In genomic region chr1:17521946-17522612, GRCh38 we compare ENCODE assay signal across 2 cellular contexts.
A peak's percentile ranks its signal among the peaks of the same experiment; 100 is the strongest.
TF ChIP-seq lines count a peak whose summit lies in the region.

No MANE protein-coding gene starts in this region.

TF ChIP-seq in HEK293, 187 proteins besides CTCF, POLR2A, EP300 and RAD21 (continued from another document):
- no peak for TF ChIP-seq ZNF645 (tag by site-specific recombination; IDR thresholded peaks at IDR 0.05)
- TF ChIP-seq WT1 (tag by site-specific recombination; IDR thresholded peaks at IDR 0.05) = no peak
- TF ChIP-seq BCL11B (tag by site-specific recombination; IDR thresholded peaks at IDR 0.05; ENCODE audit: low read depth) = no peak
- TF ChIP-seq KLF9 (tag by site-specific recombination; IDR thresholded peaks at IDR 0.05; ENCODE audit: low read depth) = peak; percentile 77
- TF ChIP-seq, protein P1, sequence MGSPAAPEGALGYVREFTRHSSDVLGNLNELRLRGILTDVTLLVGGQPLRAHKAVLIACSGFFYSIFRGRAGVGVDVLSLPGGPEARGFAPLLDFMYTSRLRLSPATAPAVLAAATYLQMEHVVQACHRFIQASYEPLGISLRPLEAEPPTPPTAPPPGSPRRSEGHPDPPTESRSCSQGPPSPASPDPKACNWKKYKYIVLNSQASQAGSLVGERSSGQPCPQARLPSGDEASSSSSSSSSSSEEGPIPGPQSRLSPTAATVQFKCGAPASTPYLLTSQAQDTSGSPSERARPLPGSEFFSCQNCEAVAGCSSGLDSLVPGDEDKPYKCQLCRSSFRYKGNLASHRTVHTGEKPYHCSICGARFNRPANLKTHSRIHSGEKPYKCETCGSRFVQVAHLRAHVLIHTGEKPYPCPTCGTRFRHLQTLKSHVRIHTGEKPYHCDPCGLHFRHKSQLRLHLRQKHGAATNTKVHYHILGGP (tag by site-specific recombination; IDR thresholded peaks at IDR 0.05) = no peak
- TF ChIP-seq, protein P2, sequence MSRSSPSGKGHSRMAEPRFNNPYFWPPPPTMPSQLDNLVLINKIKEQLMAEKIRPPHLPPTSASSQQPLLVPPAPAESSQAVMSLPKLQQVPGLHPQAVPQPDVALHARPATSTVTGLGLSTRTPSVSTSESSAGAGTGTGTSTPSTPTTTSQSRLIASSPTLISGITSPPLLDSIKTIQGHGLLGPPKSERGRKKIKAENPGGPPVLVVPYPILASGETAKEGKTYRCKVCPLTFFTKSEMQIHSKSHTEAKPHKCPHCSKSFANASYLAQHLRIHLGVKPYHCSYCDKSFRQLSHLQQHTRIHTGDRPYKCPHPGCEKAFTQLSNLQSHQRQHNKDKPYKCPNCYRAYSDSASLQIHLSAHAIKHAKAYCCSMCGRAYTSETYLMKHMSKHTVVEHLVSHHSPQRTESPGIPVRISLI (tag by site-specific recombination; IDR thresholded peaks at IDR 0.05) = no peak
- peak; percentile 80 for TF ChIP-seq ZNF585B (tag by site-specific recombination; IDR thresholded peaks at IDR 0.05)
- no peak for TF ChIP-seq ZNF221 (tag by site-specific recombination; IDR thresholded peaks at IDR 0.05; ENCODE audit: borderline replicate concordance)
TF ChIP-seq in HEK293: peak in this region for 2.

TF ChIP-seq in H1, 55 proteins besides CTCF, POLR2A, EP300 and RAD21:
- TF ChIP-seq, protein P3, sequence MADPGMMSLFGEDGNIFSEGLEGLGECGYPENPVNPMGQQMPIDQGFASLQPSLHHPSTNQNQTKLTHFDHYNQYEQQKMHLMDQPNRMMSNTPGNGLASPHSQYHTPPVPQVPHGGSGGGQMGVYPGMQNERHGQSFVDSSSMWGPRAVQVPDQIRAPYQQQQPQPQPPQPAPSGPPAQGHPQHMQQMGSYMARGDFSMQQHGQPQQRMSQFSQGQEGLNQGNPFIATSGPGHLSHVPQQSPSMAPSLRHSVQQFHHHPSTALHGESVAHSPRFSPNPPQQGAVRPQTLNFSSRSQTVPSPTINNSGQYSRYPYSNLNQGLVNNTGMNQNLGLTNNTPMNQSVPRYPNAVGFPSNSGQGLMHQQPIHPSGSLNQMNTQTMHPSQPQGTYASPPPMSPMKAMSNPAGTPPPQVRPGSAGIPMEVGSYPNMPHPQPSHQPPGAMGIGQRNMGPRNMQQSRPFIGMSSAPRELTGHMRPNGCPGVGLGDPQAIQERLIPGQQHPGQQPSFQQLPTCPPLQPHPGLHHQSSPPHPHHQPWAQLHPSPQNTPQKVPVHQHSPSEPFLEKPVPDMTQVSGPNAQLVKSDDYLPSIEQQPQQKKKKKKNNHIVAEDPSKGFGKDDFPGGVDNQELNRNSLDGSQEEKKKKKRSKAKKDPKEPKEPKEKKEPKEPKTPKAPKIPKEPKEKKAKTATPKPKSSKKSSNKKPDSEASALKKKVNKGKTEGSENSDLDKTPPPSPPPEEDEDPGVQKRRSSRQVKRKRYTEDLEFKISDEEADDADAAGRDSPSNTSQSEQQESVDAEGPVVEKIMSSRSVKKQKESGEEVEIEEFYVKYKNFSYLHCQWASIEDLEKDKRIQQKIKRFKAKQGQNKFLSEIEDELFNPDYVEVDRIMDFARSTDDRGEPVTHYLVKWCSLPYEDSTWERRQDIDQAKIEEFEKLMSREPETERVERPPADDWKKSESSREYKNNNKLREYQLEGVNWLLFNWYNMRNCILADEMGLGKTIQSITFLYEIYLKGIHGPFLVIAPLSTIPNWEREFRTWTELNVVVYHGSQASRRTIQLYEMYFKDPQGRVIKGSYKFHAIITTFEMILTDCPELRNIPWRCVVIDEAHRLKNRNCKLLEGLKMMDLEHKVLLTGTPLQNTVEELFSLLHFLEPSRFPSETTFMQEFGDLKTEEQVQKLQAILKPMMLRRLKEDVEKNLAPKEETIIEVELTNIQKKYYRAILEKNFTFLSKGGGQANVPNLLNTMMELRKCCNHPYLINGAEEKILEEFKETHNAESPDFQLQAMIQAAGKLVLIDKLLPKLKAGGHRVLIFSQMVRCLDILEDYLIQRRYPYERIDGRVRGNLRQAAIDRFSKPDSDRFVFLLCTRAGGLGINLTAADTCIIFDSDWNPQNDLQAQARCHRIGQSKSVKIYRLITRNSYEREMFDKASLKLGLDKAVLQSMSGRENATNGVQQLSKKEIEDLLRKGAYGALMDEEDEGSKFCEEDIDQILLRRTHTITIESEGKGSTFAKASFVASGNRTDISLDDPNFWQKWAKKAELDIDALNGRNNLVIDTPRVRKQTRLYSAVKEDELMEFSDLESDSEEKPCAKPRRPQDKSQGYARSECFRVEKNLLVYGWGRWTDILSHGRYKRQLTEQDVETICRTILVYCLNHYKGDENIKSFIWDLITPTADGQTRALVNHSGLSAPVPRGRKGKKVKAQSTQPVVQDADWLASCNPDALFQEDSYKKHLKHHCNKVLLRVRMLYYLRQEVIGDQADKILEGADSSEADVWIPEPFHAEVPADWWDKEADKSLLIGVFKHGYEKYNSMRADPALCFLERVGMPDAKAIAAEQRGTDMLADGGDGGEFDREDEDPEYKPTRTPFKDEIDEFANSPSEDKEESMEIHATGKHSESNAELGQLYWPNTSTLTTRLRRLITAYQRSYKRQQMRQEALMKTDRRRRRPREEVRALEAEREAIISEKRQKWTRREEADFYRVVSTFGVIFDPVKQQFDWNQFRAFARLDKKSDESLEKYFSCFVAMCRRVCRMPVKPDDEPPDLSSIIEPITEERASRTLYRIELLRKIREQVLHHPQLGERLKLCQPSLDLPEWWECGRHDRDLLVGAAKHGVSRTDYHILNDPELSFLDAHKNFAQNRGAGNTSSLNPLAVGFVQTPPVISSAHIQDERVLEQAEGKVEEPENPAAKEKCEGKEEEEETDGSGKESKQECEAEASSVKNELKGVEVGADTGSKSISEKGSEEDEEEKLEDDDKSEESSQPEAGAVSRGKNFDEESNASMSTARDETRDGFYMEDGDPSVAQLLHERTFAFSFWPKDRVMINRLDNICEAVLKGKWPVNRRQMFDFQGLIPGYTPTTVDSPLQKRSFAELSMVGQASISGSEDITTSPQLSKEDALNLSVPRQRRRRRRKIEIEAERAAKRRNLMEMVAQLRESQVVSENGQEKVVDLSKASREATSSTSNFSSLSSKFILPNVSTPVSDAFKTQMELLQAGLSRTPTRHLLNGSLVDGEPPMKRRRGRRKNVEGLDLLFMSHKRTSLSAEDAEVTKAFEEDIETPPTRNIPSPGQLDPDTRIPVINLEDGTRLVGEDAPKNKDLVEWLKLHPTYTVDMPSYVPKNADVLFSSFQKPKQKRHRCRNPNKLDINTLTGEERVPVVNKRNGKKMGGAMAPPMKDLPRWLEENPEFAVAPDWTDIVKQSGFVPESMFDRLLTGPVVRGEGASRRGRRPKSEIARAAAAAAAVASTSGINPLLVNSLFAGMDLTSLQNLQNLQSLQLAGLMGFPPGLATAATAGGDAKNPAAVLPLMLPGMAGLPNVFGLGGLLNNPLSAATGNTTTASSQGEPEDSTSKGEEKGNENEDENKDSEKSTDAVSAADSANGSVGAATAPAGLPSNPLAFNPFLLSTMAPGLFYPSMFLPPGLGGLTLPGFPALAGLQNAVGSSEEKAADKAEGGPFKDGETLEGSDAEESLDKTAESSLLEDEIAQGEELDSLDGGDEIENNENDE (IDR thresholded peaks at IDR 0.05; ENCODE audit: insufficient replicate concordance, low read length) = no peak
- no peak for TF ChIP-seq RFX5 (IDR thresholded peaks at IDR 0.05; ENCODE audit: borderline replicate concordance, low read depth, low read length)
- TF ChIP-seq KDM1A (IDR thresholded peaks at IDR 0.05; ENCODE audit: borderline replicate concordance, low read length) = peak; percentile 40; the same call in 1 of the 2 replicates
- no peak for TF ChIP-seq NRF1 (IDR thresholded peaks at IDR 0.05; ENCODE audit: low read depth, low read length)
- no peak for TF ChIP-seq SP2 (IDR thresholded peaks at IDR 0.05; ENCODE audit: low read length)
- TF ChIP-seq ASH2L (IDR thresholded peaks at IDR 0.05; ENCODE audit: low read length) = no peak
